Comparison of ENCODE assay signal across 8 cellular contexts in the genomic region with DNA sequence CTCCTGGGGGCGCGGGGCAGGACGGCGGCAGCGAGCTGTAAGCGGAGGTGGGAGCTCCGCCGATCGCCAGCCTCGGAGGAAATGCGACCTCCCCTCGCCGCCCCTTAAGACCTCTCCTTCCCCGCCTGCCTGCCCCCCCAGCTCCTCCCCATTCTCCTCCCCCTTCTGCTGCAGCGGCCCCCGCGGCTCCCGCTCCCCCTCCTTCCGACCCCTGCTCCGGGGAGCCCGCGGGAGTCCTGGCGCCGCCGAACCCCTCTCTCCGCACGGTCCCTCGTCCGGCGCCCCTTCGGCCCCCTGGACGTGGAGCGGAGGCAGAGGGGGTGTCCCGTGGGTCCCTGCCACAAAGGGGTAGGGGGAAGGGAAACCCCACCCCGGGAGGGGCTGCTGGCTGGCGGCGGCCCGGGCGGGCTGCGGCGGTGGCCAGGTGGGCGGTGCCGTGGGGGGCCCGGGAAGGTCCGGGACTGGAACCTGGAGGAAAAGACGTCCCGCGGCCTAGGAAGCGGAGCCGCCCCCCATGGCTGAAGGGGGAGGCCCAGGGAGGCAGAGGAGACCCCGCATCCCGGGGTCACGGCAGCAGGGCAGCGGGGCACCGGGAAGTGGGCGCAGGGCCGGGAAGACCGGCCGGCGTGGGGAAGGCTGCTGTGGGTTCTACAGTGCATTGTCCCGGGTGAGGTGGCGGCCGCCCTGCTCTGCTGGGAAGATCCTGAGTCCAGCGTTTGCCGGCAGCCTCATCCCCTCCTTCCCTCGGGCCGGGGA. TPM values are rescaled to one million over a fixed set of nuclear protein-coding genes. Genes with fewer than 3 reads are reported as not detected.
DNase-seq lines count a peak whose midpoint lies in the region; ATAC-seq and TF ChIP-seq lines count a peak whose summit lies in the region.

Gene FSTL1 (minus strand): TSS at position 79 of the 756 bp plus-strand sequence. CDS start 246 bp downstream, outside the sequence.

- H3K36me3 Mint-ChIP-seq in Calu3 (ENCODE audit: insufficient read depth, unreplicated experiment), result peaks cover 18% of the 10 kb centered on the region
- H3K36me3 Mint-ChIP-seq in stimulated activated memory B cell treated with anti-CD40 and anti-IgM and Interleukin-4, amounts not matched to agents 10 μg/mL and 1 μg/mL and 100 μg/mL, for 72 hours, result no peaks in the 10 kb centered on the region

- peak within 1 kb of the TSS; percentile 82 for H3K4me3 Mint-ChIP-seq in Calu3 (ENCODE audit: low read depth, unreplicated experiment)
- H3K4me3 Mint-ChIP-seq in stimulated activated memory B cell treated with anti-CD40 and anti-IgM and Interleukin-4, amounts not matched to agents 10 μg/mL and 1 μg/mL and 100 μg/mL, for 72 hours, result peak within 1 kb of the TSS; percentile 75

- peaks cover 8% of the 10 kb centered on the region for H3K4me1 Mint-ChIP-seq in Calu3 (ENCODE audit: low read depth, unreplicated experiment)
- H3K4me1 Mint-ChIP-seq in stimulated activated memory B cell treated with anti-CD40 and anti-IgM and Interleukin-4, amounts not matched to agents 10 μg/mL and 1 μg/mL and 100 μg/mL, for 72 hours, result peaks cover 12% of the 10 kb centered on the region

- CTCF ChIA-PET in Calu3 (lab: Charles Lee), result no interaction called here

- no peaks in the 10 kb centered on the region for H3K9me3 Mint-ChIP-seq in Calu3 (ENCODE audit: low read depth, unreplicated experiment)
- H3K9me3 Mint-ChIP-seq in stimulated activated memory B cell treated with anti-CD40 and anti-IgM and Interleukin-4, amounts not matched to agents 10 μg/mL and 1 μg/mL and 100 μg/mL, for 72 hours, result peaks cover 3% of the 10 kb centered on the region

- no peak for ATAC-seq in left colon
- peak; percentile 9 for ATAC-seq in stimulated activated memory B cell treated with anti-CD40 and anti-IgM and Interleukin-4, amounts not matched to agents 10 μg/mL and 1 μg/mL and 100 μg/mL, for 72 hours
- ATAC-seq in GM21423 (IDR thresholded peaks at IDR 0.05; ENCODE audit: unreplicated experiment), result no peak
- no peak for ATAC-seq in HG02678 (IDR thresholded peaks at IDR 0.05; ENCODE audit: unreplicated experiment)

- DNase-seq in Calu3 (no peak), M059J (ENCODE audit: low read depth) (peak; percentile 70), coronary artery (ENCODE audit: low spot score) (peak; percentile 83), left colon (peak; percentile 33 to 42), DMS153 treated with DMSO at 0.1 percent for 48 hours (lab: John Stamatoyannopoulos, UW; ENCODE audit: unreplicated experiment) (no peak)

- H3K27ac ChIP-seq in coronary artery, result peak within 1 kb of the TSS; percentile 96 to 99

- H3K4me3 ChIP-seq in coronary artery, result peak within 1 kb of the TSS; percentile 95

- no peaks in the 10 kb centered on the region for H3K27me3 Mint-ChIP-seq in Calu3 (ENCODE audit: unreplicated experiment)
- H3K27me3 Mint-ChIP-seq in stimulated activated memory B cell treated with anti-CD40 and anti-IgM and Interleukin-4, amounts not matched to agents 10 μg/mL and 1 μg/mL and 100 μg/mL, for 72 hours, result peaks cover 40% of the 10 kb centered on the region

- no TSS peak for BruUV-seq in Calu3 (replicated peaks; lab: Mats Ljungman, UMichigan)

- peak within 1 kb of the TSS; percentile 58 for H3K27ac Mint-ChIP-seq in Calu3 (ENCODE audit: unreplicated experiment)
- no peak within 1 kb of the TSS for H3K27ac Mint-ChIP-seq in stimulated activated memory B cell treated with anti-CD40 and anti-IgM and Interleukin-4, amounts not matched to agents 10 μg/mL and 1 μg/mL and 100 μg/mL, for 72 hours

- no peak for TF ChIP-seq CTCF in Calu3 (IDR thresholded peaks at IDR 0.05; ENCODE audit: unreplicated experiment)
- no peak for TF ChIP-seq CTCF in coronary artery (IDR thresholded peaks at IDR 0.05)

- intact Hi-C loops in Calu3 (cut with micrococcal nuclease; ENCODE audit: unreplicated experiment) (loop anchor here (2.0 kb wide), 1 partner anchor 56 kb away; no protein-coding TSS in a partner anchor), left colon (cut with DNase I, micrococcal nuclease) (no loop called here)

RNA-seq across cellular contexts. Expression of gene FSTL1, which starts in this region (rescaled TPM):
- total RNA-seq in Calu3 (2022), result 10.0 and 18.5 TPM in 2 replicates
- 762 and 1,312 TPM in 2 replicates for total RNA-seq in M059J (2014; rRNA removed; shearing (Covaris generic))
- total RNA-seq in left colon, result 10 to 100 TPM; 34.4 to 61.7 TPM

Comparison
In these comparisons a context has a peak if more than half of its experiments do, and no peak if none do; other contexts are left out.
1. RNA of gene FSTL1 (total RNA-seq): 762 to 1,312 TPM in M059J; 34.4 to 61.7 TPM in left colon and 10.0 to 18.5 TPM in Calu3; every median in the first group is over 10 times any median in the second.
2. DNase-seq: peak in M059J (single experiment), coronary artery (single experiment) and left colon (2 of 2); none in Calu3 (single experiment) and DMS153 treated with DMSO at 0.1 percent for 48 hours (single experiment).